ENCODE assay signal across 12 cellular contexts in genomic region chr11:130865772-130866114, GRCh38.
"Had no signal": no experiment of that assay in that cellular context is flagged by ENCODE, and none has a peak within 500 bp of the region (broad histone marks: within the 10 kb centered on the region; RNA-seq: fewer than 3 reads in every experiment).

No MANE protein-coding gene starts in this region.

- ATAC-seq: activated T-cell treated with anti-CD3 and anti-CD28 coated beads, Interleukin-2, amount 50 U/mL, for 72 hours; effector memory CD8-positive, alpha-beta T cell; left colon had no signal

- H3K4me3 ChIP-seq: skin epidermis, transverse colon had no signal

- H3K9me3 ChIP-seq: transverse colon had no signal

- H3K27ac ChIP-seq: epithelial cell of prostate, skin epidermis, transverse colon had no signal

- H3K27me3 ChIP-seq: transverse colon had no signal

- DNase-seq: activated CD4-positive, alpha-beta T cell treated with anti-CD3 and anti-CD28 coated beads for 1 hour; activated CD4-positive, alpha-beta T cell treated with anti-CD3 and anti-CD28 coated beads, Interleukin-2, amount 50 U/mL, for 48 hours; activated naive CD8-positive, alpha-beta T cell treated with anti-CD3 and anti-CD28 coated beads, Interleukin-2, amount 10 ng/mL, durations not matched to agents 7 days and 5 days; activated T-cell treated with anti-CD3 and anti-CD28 coated beads, Interleukin-2, amount 50 U/mL, for 72 hours; central memory CD4-positive, alpha-beta T cell; effector memory CD8-positive, alpha-beta T cell; left colon; stimulated activated CD4-positive, alpha-beta T cell treated with anti-CD3 and anti-CD28 coated beads, Interleukin-4, amount 100 ng/mL, for 4 hours; T-helper 9 cell; transverse colon had no signal
